ENCODE assay signal across 8 cellular contexts in the genomic region with DNA sequence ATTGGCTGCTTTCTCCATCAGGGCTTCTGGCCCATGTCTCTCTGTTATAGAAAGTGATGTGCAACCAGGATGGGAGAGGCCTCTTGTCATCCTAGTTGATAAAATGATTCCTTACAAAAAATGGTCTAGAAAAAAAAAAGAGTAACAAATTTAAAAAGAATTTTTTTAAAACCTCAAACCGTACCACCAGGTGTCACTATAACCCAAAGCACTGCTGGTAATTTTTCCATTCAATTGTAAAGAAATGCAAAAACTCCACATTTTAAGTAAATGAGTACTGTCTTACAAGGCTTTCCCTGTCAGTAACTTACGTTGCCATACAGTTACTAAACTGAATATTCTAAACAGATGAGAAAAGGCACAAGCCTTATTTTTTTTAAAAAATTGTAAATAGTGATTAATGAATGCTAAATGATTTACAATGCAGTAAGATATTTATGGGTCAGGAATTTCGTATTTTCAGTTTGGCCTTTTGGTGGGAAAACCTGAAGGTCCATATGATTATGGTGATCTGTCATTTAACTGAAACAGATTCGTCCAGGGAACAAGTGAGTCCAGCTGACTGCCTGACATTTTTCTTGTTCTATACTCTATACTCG.
DNase-seq lines count a peak whose midpoint lies in the region; ATAC-seq, FAIRE-seq and TF ChIP-seq lines count a peak whose summit lies in the region.

No MANE protein-coding gene starts in this region.

- no peak overlapping the region for H3K4me3 ChIP-seq in coronary artery

- DNase-seq in stimulated activated CD4-positive, alpha-beta T cell treated with anti-CD3 and anti-CD28 coated beads, Interleukin-15, amount 100 ng/mL, for 24 hours: peak; percentile 2
- DNase-seq in stimulated activated CD4-positive, alpha-beta T cell treated with anti-CD3 and anti-CD28 coated beads, Interleukin-4, amount 100 ng/mL, for 1 hour: no peak
- DNase-seq in NCI-H446 treated with DMSO at 0.1 percent for 48 hours (lab: John Stamatoyannopoulos, UW): peak; percentile 36
- DNase-seq in coronary artery (ENCODE audit: low spot score): no peak
- DNase-seq in osteocyte (ENCODE audit: extremely low spot score, unreplicated experiment): no peak
- no peak for DNase-seq in GM19238 (ENCODE audit: insufficient read length, low spot score)
- no peak for DNase-seq in GM12892 (ENCODE audit: insufficient read length)

- no peak for ATAC-seq in GM18520 (IDR thresholded peaks at IDR 0.05; ENCODE audit: unreplicated experiment)

- peak overlapping the region; percentile 70 for H3K27ac Mint-ChIP-seq in osteocyte (ENCODE audit: unreplicated experiment)

- TF ChIP-seq POLR2A in GM12892 (IDR thresholded peaks at IDR 0.05; ENCODE audit: low read depth, low read length): no peak

- TF ChIP-seq CTCF in coronary artery (IDR thresholded peaks at IDR 0.05): peak; percentile 56
- TF ChIP-seq CTCF in osteocyte (IDR thresholded peaks at IDR 0.05): peak; percentile 76

- no peaks in the 10 kb centered on the region for H3K9me3 Mint-ChIP-seq in osteocyte (ENCODE audit: unreplicated experiment)

- no peak overlapping the region for H3K4me3 Mint-ChIP-seq in osteocyte (ENCODE audit: unreplicated experiment)

- no peak for FAIRE-seq in GM12892 (lab: Jason Lieb, UNC)

- no peaks in the 10 kb centered on the region for H3K27me3 Mint-ChIP-seq in osteocyte (ENCODE audit: unreplicated experiment)

- H3K4me1 Mint-ChIP-seq in osteocyte (ENCODE audit: unreplicated experiment): peaks cover 45% of the 10 kb centered on the region

- no peak overlapping the region for H3K27ac ChIP-seq in coronary artery

- H3K36me3 Mint-ChIP-seq in osteocyte (ENCODE audit: unreplicated experiment): peaks cover 13% of the 10 kb centered on the region

Comparison
In these comparisons a context has a peak if more than half of its experiments do, and no peak if none do; other contexts are left out.
1. DNase-seq: peak in stimulated activated CD4-positive, alpha-beta T cell treated with anti-CD3 and anti-CD28 coated beads, Interleukin-15, amount 100 ng/mL, for 24 hours (single experiment) and NCI-H446 treated with DMSO at 0.1 percent for 48 hours (single experiment); none in stimulated activated CD4-positive, alpha-beta T cell treated with anti-CD3 and anti-CD28 coated beads, Interleukin-4, amount 100 ng/mL, for 1 hour (single experiment), coronary artery (single experiment), osteocyte (single experiment), GM19238 (single experiment) and GM12892 (single experiment).